Comparison of ENCODE assay signal across 22 cellular contexts in genomic region chr10:34341473-34341872, GRCh38.
A peak's percentile ranks its signal among the peaks of the same experiment; 100 is the strongest.
DNase-seq lines count a peak whose midpoint lies in the region; ATAC-seq and TF ChIP-seq lines count a peak whose summit lies in the region.
"Had no signal": no experiment of that assay in that cellular context is flagged by ENCODE, and none has a peak within 500 bp of the region (broad histone marks: within the 10 kb centered on the region; RNA-seq: fewer than 3 reads in every experiment).

No MANE protein-coding gene starts in this region.

- H3K4me3 ChIP-seq in right cardiac atrium (ENCODE audit: low read length) (no peak overlapping the region), uterus (no peak overlapping the region), lower lobe of right lung (no peak overlapping the region)
- H3K4me3 ChIP-seq: coronary artery, MG63, thoracic aorta had no signal

- ATAC-seq in right cardiac atrium (peak; percentile 53 to 62), Right ventricle myocardium superior (ENCODE audit: poor library complexity) (no peak), lower lobe of right lung (no peak)
- ATAC-seq: activated CD8-positive, alpha-beta memory T cell treated with anti-CD3 and anti-CD28 coated beads, Interleukin-2, amount 10 ng/mL, durations not matched to agents 7 days and 5 days; naive thymus-derived CD4-positive, alpha-beta T cell; stimulated activated naive B cell treated with anti-CD40 and anti-IgM and Interleukin-4, amounts not matched to agents 10 μg/mL and 1 μg/mL and 100 μg/mL, for 72 hours had no signal

- no peaks in the 10 kb centered on the region for H3K9me3 ChIP-seq in right cardiac atrium (ENCODE audit: control insufficient read depth, low read length)
- H3K9me3 ChIP-seq in uterus: no peaks in the 10 kb centered on the region
- no peaks in the 10 kb centered on the region for H3K9me3 ChIP-seq in lower lobe of right lung
- H3K9me3 ChIP-seq: MG63, thoracic aorta had no signal

- H3K27ac ChIP-seq in right cardiac atrium (ENCODE audit: low read length) (no peak overlapping the region), uterus (peak overlapping the region in 1 of 2 donors; percentile 32), lower lobe of right lung (no peak overlapping the region)
- H3K27ac ChIP-seq: brain microvascular endothelial cell, coronary artery, thoracic aorta had no signal

- DNase-seq in right cardiac atrium: peak in 2 of 3 donors; percentile 44 to 59
- no peak for DNase-seq in Right ventricle myocardium superior
- peak; percentile 30 for DNase-seq in NCI-H748 treated with DMSO at 0.1 percent for 48 hours (lab: John Stamatoyannopoulos, UW)
- DNase-seq in left kidney (ENCODE audit: low read depth, low spot score): peak; percentile 17
- DNase-seq in uterus: peak; percentile 36 to 43
- no peak for DNase-seq in NCI-H2171 treated with DMSO at 0.1 percent for 48 hours (lab: John Stamatoyannopoulos, UW)
- no peak for DNase-seq in NCI-H510A (lab: John Stamatoyannopoulos, UW)
- DNase-seq in lower lobe of right lung: no peak
- DNase-seq: activated CD4-positive, alpha-beta T cell treated with anti-CD3 and anti-CD28 coated beads, Interleukin-2, amount 10 ng/mL, durations not matched to agents 24 days and 14 days; activated CD8-positive, alpha-beta memory T cell treated with anti-CD3 and anti-CD28 coated beads, Interleukin-2, amount 10 ng/mL, durations not matched to agents 7 days and 5 days; activated naive CD8-positive, alpha-beta T cell treated with anti-CD3 and anti-CD28 coated beads, Interleukin-2, amount 10 ng/mL, durations not matched to agents 7 days and 5 days; brain microvascular endothelial cell; CD8-positive, alpha-beta memory T cell; DMS79 treated with DMSO at 0.1 percent for 48 hours; mammary epithelial cell; MG63; naive thymus-derived CD4-positive, alpha-beta T cell; NCI-H1930; stimulated activated CD4-positive, alpha-beta T cell treated with anti-CD3 and anti-CD28 coated beads, Interleukin-1b, Interleukin-23, amount 100 ng/mL, for 48 hours; stimulated activated naive B cell treated with anti-CD40 and anti-IgM and Interleukin-4, amounts not matched to agents 10 μg/mL and 1 μg/mL and 100 μg/mL, for 72 hours had no signal

- TF ChIP-seq CTCF in uterus (IDR thresholded peaks at IDR 0.05): no peak
- TF ChIP-seq CTCF in lower lobe of right lung (IDR thresholded peaks at IDR 0.05): no peak

- H3K27me3 ChIP-seq in right cardiac atrium (ENCODE audit: control insufficient read depth, insufficient read depth): no peaks in the 10 kb centered on the region
- H3K27me3 ChIP-seq in uterus: no peaks in the 10 kb centered on the region
- H3K27me3 ChIP-seq in lower lobe of right lung (ENCODE audit: low read depth): no peaks in the 10 kb centered on the region
- H3K27me3 ChIP-seq: brain microvascular endothelial cell, MG63 had no signal

- H3K36me3 ChIP-seq in uterus (no peaks in the 10 kb centered on the region), lower lobe of right lung (no peaks in the 10 kb centered on the region)
- H3K36me3 ChIP-seq: brain microvascular endothelial cell, MG63, thoracic aorta had no signal

- no peaks in the 10 kb centered on the region for H3K4me1 ChIP-seq in right cardiac atrium (ENCODE audit: control insufficient read depth, insufficient read depth, low read length)
- peaks cover 0 to 4% of the 10 kb centered on the region in 2 donors for H3K4me1 ChIP-seq in uterus
- H3K4me1 ChIP-seq in lower lobe of right lung: no peaks in the 10 kb centered on the region

- intact Hi-C loops in right cardiac atrium (cut with DNase I) (no loop called here), Right ventricle myocardium superior (cut with DNase I) (no loop called here), uterus (cut with DNase I; ENCODE audit: low total_unique reads) (no loop called here), lower lobe of right lung (cut with DNase I) (no loop called here)

- no peak for TF ChIP-seq POLR2A in uterus (IDR thresholded peaks at IDR 0.05)

- WGBS in right cardiac atrium: 65% methylated on average over 4 of the region's 4 CpGs

Comparison
In these comparisons a context has a peak if more than half of its experiments do, and no peak if none do; other contexts are left out.
1. ATAC-seq: peak in right cardiac atrium (2 of 2); none in Right ventricle myocardium superior (single experiment) and lower lobe of right lung (0 of 2).
2. DNase-seq: peak in right cardiac atrium (2 of 3), NCI-H748 treated with DMSO at 0.1 percent for 48 hours (single experiment), left kidney (single experiment) and uterus (2 of 2); none in Right ventricle myocardium superior (single experiment), NCI-H2171 treated with DMSO at 0.1 percent for 48 hours (single experiment), NCI-H510A (single experiment) and lower lobe of right lung (single experiment).